Comparison of ENCODE assay signal across 7 cellular contexts in genomic region chrX:44950471-44951366, GRCh38.
A peak's percentile ranks its signal among the peaks of the same experiment; 100 is the strongest.
DNase-seq lines count a peak whose midpoint lies in the region; ATAC-seq, FAIRE-seq and TF ChIP-seq lines count a peak whose summit lies in the region.
"Not testable (repeated sequence)": the region's sequence is repeated elsewhere in the genome, so short reads cannot be mapped to it uniquely, and the experiment has no call there.

No MANE protein-coding gene starts in this region.

- H3K4me3 ChIP-seq in NT2/D1 (ENCODE audit: insufficient read length, low read depth): peak overlapping the region; percentile 53
- not testable (repeated sequence) for H3K4me3 ChIP-seq in hepatocyte; HepG2 (replicated peaks in 1 of 3; ENCODE audit: insufficient read depth in 1 of 3, low read depth in 2 of 3, low read length in 3 of 3)

- FAIRE-seq in HepG2 (lab: Jason Lieb, UNC): not testable (repeated sequence)

- peak overlapping the region; percentile 61 for H3K4me2 ChIP-seq in hepatocyte
- H3K4me2 ChIP-seq in HepG2 (ENCODE audit: low read depth, low read length): not testable (repeated sequence)

- H3K36me3 Mint-ChIP-seq in activated naive CD8-positive, alpha-beta T cell treated with anti-CD3 and anti-CD28 coated beads, Interleukin-2, amount 10 ng/mL, durations not matched to agents 7 days and 5 days: not testable (repeated sequence)
- H3K36me3 Mint-ChIP-seq in progenitor cell of endocrine pancreas (ENCODE audit: insufficient read depth): peaks cover 20% of the 10 kb centered on the region

- not testable (repeated sequence) for H3K27me3 Mint-ChIP-seq in activated naive CD8-positive, alpha-beta T cell treated with anti-CD3 and anti-CD28 coated beads, Interleukin-2, amount 10 ng/mL, durations not matched to agents 7 days and 5 days; progenitor cell of endocrine pancreas

- not testable (repeated sequence) for TF ChIP-seq CTCF in hepatocyte (IDR thresholded peaks at IDR 0.05; ENCODE audit: poor library complexity); HepG2 (CRISPR knock-in tag; IDR thresholded peaks at IDR 0.05); progenitor cell of endocrine pancreas (IDR thresholded peaks at IDR 0.05; ENCODE audit: unreplicated experiment)

- ATAC-seq in activated naive CD8-positive, alpha-beta T cell treated with anti-CD3 and anti-CD28 coated beads, Interleukin-2, amount 10 ng/mL, durations not matched to agents 7 days and 5 days (ENCODE audit: low read depth); HepG2: not testable (repeated sequence)

- 50% methylated on average over 9 of the region's 9 CpGs for WGBS in hepatocyte (ENCODE audit: low lambda C conversion rate, missing lambda C conversion rate)
- WGBS in HepG2 (ENCODE audit: low lambda C conversion rate): 82% methylated on average over 9 of the region's 9 CpGs

- H3K27me3 ChIP-seq in NT2/D1 (ENCODE audit: insufficient read depth, insufficient read length); hepatocyte; HepG2 (ENCODE audit: control insufficient read depth in 1 of 2, insufficient read depth in 2 of 2, low read length in 2 of 2): not testable (repeated sequence)

- H3K4me1 Mint-ChIP-seq in activated naive CD8-positive, alpha-beta T cell treated with anti-CD3 and anti-CD28 coated beads, Interleukin-2, amount 10 ng/mL, durations not matched to agents 7 days and 5 days: peaks cover 13% of the 10 kb centered on the region
- peaks cover 28% of the 10 kb centered on the region for H3K4me1 Mint-ChIP-seq in progenitor cell of endocrine pancreas (ENCODE audit: low read depth)

- H2AFZ ChIP-seq in hepatocyte; HepG2 (ENCODE audit: low read length): not testable (repeated sequence)

- H3K9me3 ChIP-seq in NT2/D1 (ENCODE audit: insufficient read depth, low read length); hepatocyte (ENCODE audit: low read depth); HepG2 (ENCODE audit: low read length): not testable (repeated sequence)

- not testable (repeated sequence) for H3K9me2 ChIP-seq in hepatocyte (replicated peaks; ENCODE audit: insufficient read depth)

- H4K20me1 ChIP-seq in hepatocyte (ENCODE audit: insufficient read depth, poor library complexity, severe bottlenecking): peaks cover 45% of the 10 kb centered on the region
- H4K20me1 ChIP-seq in HepG2 (ENCODE audit: insufficient read depth, low read length): 0 out of 2 replicates have a peak, but pooled peaks cover 15% of the 10 kb centered on the region

- DNase-seq in H4 (ENCODE audit: low spot score) (peak; percentile 8), NT2/D1 (ENCODE audit: low read depth, low spot score) (peak; percentile 18), dermis blood vessel endothelial cell (peak; percentile 18)
- not testable (repeated sequence) for DNase-seq in activated naive CD8-positive, alpha-beta T cell treated with anti-CD3 and anti-CD28 coated beads, Interleukin-2, amount 10 ng/mL, durations not matched to agents 7 days and 5 days; hepatocyte (ENCODE audit: low spot score); HepG2 (ENCODE audit: low spot score); progenitor cell of endocrine pancreas (ENCODE audit: low spot score, unreplicated experiment)

- H3K27ac Mint-ChIP-seq in activated naive CD8-positive, alpha-beta T cell treated with anti-CD3 and anti-CD28 coated beads, Interleukin-2, amount 10 ng/mL, durations not matched to agents 7 days and 5 days: not testable (repeated sequence)
- peak overlapping the region; percentile 96 for H3K27ac Mint-ChIP-seq in progenitor cell of endocrine pancreas

- H3K79me2 ChIP-seq in hepatocyte (peaks cover 97% of the 10 kb centered on the region), HepG2 (ENCODE audit: insufficient read depth, low read length) (peaks cover 92% of the 10 kb centered on the region)

- TF ChIP-seq EP300 in HepG2 (IDR thresholded peaks at IDR 0.05; ENCODE audit: low read depth in 2 of 2, low read length in 2 of 2); HepG2 (CRISPR knock-in tag; IDR thresholded peaks at IDR 0.05; ENCODE audit: borderline replicate concordance): not testable (repeated sequence)

- not testable (repeated sequence) for TF ChIP-seq POLR2A in HepG2 (IDR thresholded peaks at IDR 0.05; ENCODE audit: insufficient read depth in 1 of 2, low read depth in 2 of 2, low read length in 2 of 2)

- not testable (repeated sequence) for TF ChIP-seq RAD21 in HepG2 (CRISPR knock-in tag; IDR thresholded peaks at IDR 0.05)

- CTCF ChIA-PET in HepG2 (lab: Yijun Ruan, JAX; ENCODE audit: low intra/inter-chr PET ratio, low total read pairs): not testable (repeated sequence)

- H3K9me3 Mint-ChIP-seq in activated naive CD8-positive, alpha-beta T cell treated with anti-CD3 and anti-CD28 coated beads, Interleukin-2, amount 10 ng/mL, durations not matched to agents 7 days and 5 days: not testable (repeated sequence)
- peaks cover 18% of the 10 kb centered on the region for H3K9me3 Mint-ChIP-seq in progenitor cell of endocrine pancreas (ENCODE audit: low read depth)

- H3K36me3 ChIP-seq in NT2/D1 (ENCODE audit: insufficient read depth, insufficient read length, low read length); hepatocyte (replicated peaks; ENCODE audit: insufficient read depth, low read depth); HepG2 (replicated peaks in 1 of 2; ENCODE audit: control insufficient read depth in 1 of 2, insufficient read depth in 2 of 2, low read length in 2 of 2): not testable (repeated sequence)

- intact Hi-C loops in HepG2 (cut with micrococcal nuclease; ENCODE audit: unreplicated experiment): not testable (repeated sequence)

- H3K9ac ChIP-seq in NT2/D1 (ENCODE audit: insufficient read length, low read depth): peak overlapping the region; percentile 50
- H3K9ac ChIP-seq in HepG2 (ENCODE audit: insufficient read depth, low read depth, low read length): not testable (repeated sequence)

- peak overlapping the region; percentile 20 for H3K4me3 Mint-ChIP-seq in activated naive CD8-positive, alpha-beta T cell treated with anti-CD3 and anti-CD28 coated beads, Interleukin-2, amount 10 ng/mL, durations not matched to agents 7 days and 5 days
- peak overlapping the region; percentile 83 for H3K4me3 Mint-ChIP-seq in progenitor cell of endocrine pancreas (ENCODE audit: low read depth)

- POLR2A ChIA-PET in activated naive CD8-positive, alpha-beta T cell treated with anti-CD3 and anti-CD28 coated beads, Interleukin-2, amount 10 ng/mL, durations not matched to agents 7 days and 5 days (lab: Charles Lee); HepG2 (lab: Yijun Ruan, JAX): not testable (repeated sequence)

- in situ Hi-C loops in HepG2 (cut with HindIII; ENCODE audit: extremely low pct_ligation_motif_present, low pct_unique_long_range_greater_than_20kb): not testable (repeated sequence)

- H3K4me1 ChIP-seq in NT2/D1 (ENCODE audit: insufficient read depth, insufficient read length); hepatocyte (ENCODE audit: insufficient read depth): not testable (repeated sequence)
- H3K4me1 ChIP-seq in HepG2 (ENCODE audit: insufficient read depth, low read length): peaks cover 33% of the 10 kb centered on the region

- peak overlapping the region; percentile 63 for H3K27ac ChIP-seq in hepatocyte
- not testable (repeated sequence) for H3K27ac ChIP-seq in HepG2 (ENCODE audit: extremely low read length, insufficient read depth, low read length)

- not testable (repeated sequence) for BruUV-seq in HepG2 (replicated peaks; lab: Mats Ljungman, UMichigan)

TF ChIP-seq in HepG2, 621 proteins besides CTCF, POLR2A, EP300 and RAD21:
- 0 out of 2 replicates have a peak, but pooled peaks have one; percentile 51 for TF ChIP-seq SRF (IDR thresholded peaks at IDR 0.05; ENCODE audit: low read depth, low read length)
